In genomic region chr19:50358483-50359431, GRCh38 we compare ENCODE assay signal across 1 cellular context.
TF ChIP-seq lines count a peak whose summit lies in the region.

No MANE protein-coding gene starts in this region.

TF ChIP-seq in GM12878, 131 proteins besides CTCF, POLR2A, EP300 and RAD21 (continues in another document):
- TF ChIP-seq CREB1 (IDR thresholded peaks at IDR 0.05; ENCODE audit: low read depth) (peak; percentile 100), SMARCA5 (IDR thresholded peaks at IDR 0.05) (0 out of 2 replicates have a peak, but pooled peaks have one; percentile 34), NFIC (IDR thresholded peaks at IDR 0.05; ENCODE audit: low read depth, low read length) (peak; percentile 18; the same call in 1 of the 2 replicates), NBN (IDR thresholded peaks at IDR 0.05) (peak; percentile 99), YY1 (IDR thresholded peaks at IDR 0.05; ENCODE audit: low read depth, low read length) (peak; percentile 85), ZNF687 (IDR thresholded peaks at IDR 0.05) (peak; percentile 69), MYB (IDR thresholded peaks at IDR 0.05; ENCODE audit: borderline replicate concordance, low read depth, low read length) (no peak), SKIL (IDR thresholded peaks at IDR 0.05; ENCODE audit: low read depth, poor library complexity, severe bottlenecking) (peak; percentile 68), DPF2 (IDR thresholded peaks at IDR 0.05) (0 out of 2 replicates have a peak, but pooled peaks have one; percentile 39), JUND (IDR thresholded peaks at IDR 0.05; ENCODE audit: low read depth, low read length) (peak; percentile 89), PAX5 (IDR thresholded peaks at IDR 0.05; ENCODE audit: borderline replicate concordance, low read depth, low read length) (0 out of 2 replicates have a peak, but pooled peaks have one; percentile 30), TCF3 (IDR thresholded peaks at IDR 0.05; ENCODE audit: borderline replicate concordance, insufficient read depth, low read depth, low read length) (no peak), NFYA (IDR thresholded peaks at IDR 0.05; ENCODE audit: borderline replicate concordance, low read depth, low read length) (no peak), EED (IDR thresholded peaks at IDR 0.05; ENCODE audit: low read depth) (peak; percentile 69), POLR2AphosphoS2 (IDR thresholded peaks at IDR 0.05; ENCODE audit: low read depth, low read length) (0 out of 2 replicates have a peak, but pooled peaks have one; percentile 11), BMI1 (IDR thresholded peaks at IDR 0.05; ENCODE audit: borderline replicate concordance) (no peak), BACH1 (IDR thresholded peaks at IDR 0.05; ENCODE audit: borderline replicate concordance) (no peak; the same call in 1 of the 2 replicates), RUNX3 (IDR thresholded peaks at IDR 0.05; ENCODE audit: low read length) (peak; percentile 41), ZNF207 (IDR thresholded peaks at IDR 0.05; ENCODE audit: borderline replicate concordance) (no peak), ESRRA (IDR thresholded peaks at IDR 0.05; ENCODE audit: low read length) (peak; percentile 83), BHLHE40 (IDR thresholded peaks at IDR 0.05; ENCODE audit: borderline replicate concordance in 1 of 2, low read depth in 2 of 2, low read length in 1 of 2) (0 out of 4 replicates have a peak, but pooled peaks have one; percentile 11 to 16), HCFC1 (IDR thresholded peaks at IDR 0.05; ENCODE audit: low read length) (no peak; the same call in 1 of the 2 replicates), WRNIP1 (IDR thresholded peaks at IDR 0.05; ENCODE audit: borderline replicate concordance, low read depth, low read length) (0 out of 2 replicates have a peak, but pooled peaks have one; percentile 42), RFX5 (IDR thresholded peaks at IDR 0.05; ENCODE audit: low read depth, low read length) (0 out of 2 replicates have a peak, but pooled peaks have one; percentile 11)
- TF ChIP-seq, protein P1, sequence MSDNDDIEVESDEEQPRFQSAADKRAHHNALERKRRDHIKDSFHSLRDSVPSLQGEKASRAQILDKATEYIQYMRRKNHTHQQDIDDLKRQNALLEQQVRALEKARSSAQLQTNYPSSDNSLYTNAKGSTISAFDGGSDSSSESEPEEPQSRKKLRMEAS (IDR thresholded peaks at IDR 0.05; ENCODE audit: low read depth, low read length) = peak; percentile 71; the same call in 1 of the 2 replicates
- TF ChIP-seq, protein P2, sequence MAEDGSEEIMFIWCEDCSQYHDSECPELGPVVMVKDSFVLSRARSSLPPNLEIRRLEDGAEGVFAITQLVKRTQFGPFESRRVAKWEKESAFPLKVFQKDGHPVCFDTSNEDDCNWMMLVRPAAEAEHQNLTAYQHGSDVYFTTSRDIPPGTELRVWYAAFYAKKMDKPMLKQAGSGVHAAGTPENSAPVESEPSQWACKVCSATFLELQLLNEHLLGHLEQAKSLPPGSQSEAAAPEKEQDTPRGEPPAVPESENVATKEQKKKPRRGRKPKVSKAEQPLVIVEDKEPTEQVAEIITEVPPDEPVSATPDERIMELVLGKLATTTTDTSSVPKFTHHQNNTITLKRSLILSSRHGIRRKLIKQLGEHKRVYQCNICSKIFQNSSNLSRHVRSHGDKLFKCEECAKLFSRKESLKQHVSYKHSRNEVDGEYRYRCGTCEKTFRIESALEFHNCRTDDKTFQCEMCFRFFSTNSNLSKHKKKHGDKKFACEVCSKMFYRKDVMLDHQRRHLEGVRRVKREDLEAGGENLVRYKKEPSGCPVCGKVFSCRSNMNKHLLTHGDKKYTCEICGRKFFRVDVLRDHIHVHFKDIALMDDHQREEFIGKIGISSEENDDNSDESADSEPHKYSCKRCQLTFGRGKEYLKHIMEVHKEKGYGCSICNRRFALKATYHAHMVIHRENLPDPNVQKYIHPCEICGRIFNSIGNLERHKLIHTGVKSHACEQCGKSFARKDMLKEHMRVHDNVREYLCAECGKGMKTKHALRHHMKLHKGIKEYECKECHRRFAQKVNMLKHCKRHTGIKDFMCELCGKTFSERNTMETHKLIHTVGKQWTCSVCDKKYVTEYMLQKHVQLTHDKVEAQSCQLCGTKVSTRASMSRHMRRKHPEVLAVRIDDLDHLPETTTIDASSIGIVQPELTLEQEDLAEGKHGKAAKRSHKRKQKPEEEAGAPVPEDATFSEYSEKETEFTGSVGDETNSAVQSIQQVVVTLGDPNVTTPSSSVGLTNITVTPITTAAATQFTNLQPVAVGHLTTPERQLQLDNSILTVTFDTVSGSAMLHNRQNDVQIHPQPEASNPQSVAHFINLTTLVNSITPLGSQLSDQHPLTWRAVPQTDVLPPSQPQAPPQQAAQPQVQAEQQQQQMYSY (CRISPR knock-in tag; IDR thresholded peaks at IDR 0.05) = peak; percentile 81; the same call in 1 of the 2 replicates
- TF ChIP-seq, protein P3, sequence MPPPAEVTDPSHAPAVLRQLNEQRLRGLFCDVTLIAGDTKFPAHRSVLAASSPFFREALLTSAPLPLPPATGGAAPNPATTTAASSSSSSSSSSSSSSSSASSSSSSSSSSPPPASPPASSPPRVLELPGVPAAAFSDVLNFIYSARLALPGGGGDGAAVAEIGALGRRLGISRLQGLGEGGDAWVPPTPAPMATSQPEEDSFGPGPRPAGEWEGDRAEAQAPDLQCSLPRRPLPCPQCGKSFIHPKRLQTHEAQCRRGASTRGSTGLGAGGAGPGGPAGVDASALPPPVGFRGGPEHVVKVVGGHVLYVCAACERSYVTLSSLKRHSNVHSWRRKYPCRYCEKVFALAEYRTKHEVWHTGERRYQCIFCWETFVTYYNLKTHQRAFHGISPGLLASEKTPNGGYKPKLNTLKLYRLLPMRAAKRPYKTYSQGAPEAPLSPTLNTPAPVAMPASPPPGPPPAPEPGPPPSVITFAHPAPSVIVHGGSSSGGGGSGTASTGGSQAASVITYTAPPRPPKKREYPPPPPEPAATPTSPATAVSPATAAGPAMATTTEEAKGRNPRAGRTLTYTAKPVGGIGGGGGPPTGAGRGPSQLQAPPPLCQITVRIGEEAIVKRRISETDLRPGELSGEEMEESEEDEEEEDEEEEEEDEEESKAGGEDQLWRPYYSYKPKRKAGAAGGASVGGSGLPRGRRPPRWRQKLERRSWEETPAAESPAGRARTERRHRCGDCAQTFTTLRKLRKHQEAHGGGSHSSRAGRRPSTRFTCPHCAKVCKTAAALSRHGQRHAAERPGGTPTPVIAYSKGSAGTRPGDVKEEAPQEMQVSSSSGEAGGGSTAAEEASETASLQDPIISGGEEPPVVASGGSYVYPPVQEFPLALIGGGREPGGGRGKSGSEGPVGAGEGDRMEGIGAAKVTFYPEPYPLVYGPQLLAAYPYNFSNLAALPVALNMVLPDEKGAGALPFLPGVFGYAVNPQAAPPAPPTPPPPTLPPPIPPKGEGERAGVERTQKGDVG (CRISPR knock-in tag; IDR thresholded peaks at IDR 0.05) = 0 out of 2 replicates have a peak, but pooled peaks have one; percentile 74
- TF ChIP-seq, protein P4, sequence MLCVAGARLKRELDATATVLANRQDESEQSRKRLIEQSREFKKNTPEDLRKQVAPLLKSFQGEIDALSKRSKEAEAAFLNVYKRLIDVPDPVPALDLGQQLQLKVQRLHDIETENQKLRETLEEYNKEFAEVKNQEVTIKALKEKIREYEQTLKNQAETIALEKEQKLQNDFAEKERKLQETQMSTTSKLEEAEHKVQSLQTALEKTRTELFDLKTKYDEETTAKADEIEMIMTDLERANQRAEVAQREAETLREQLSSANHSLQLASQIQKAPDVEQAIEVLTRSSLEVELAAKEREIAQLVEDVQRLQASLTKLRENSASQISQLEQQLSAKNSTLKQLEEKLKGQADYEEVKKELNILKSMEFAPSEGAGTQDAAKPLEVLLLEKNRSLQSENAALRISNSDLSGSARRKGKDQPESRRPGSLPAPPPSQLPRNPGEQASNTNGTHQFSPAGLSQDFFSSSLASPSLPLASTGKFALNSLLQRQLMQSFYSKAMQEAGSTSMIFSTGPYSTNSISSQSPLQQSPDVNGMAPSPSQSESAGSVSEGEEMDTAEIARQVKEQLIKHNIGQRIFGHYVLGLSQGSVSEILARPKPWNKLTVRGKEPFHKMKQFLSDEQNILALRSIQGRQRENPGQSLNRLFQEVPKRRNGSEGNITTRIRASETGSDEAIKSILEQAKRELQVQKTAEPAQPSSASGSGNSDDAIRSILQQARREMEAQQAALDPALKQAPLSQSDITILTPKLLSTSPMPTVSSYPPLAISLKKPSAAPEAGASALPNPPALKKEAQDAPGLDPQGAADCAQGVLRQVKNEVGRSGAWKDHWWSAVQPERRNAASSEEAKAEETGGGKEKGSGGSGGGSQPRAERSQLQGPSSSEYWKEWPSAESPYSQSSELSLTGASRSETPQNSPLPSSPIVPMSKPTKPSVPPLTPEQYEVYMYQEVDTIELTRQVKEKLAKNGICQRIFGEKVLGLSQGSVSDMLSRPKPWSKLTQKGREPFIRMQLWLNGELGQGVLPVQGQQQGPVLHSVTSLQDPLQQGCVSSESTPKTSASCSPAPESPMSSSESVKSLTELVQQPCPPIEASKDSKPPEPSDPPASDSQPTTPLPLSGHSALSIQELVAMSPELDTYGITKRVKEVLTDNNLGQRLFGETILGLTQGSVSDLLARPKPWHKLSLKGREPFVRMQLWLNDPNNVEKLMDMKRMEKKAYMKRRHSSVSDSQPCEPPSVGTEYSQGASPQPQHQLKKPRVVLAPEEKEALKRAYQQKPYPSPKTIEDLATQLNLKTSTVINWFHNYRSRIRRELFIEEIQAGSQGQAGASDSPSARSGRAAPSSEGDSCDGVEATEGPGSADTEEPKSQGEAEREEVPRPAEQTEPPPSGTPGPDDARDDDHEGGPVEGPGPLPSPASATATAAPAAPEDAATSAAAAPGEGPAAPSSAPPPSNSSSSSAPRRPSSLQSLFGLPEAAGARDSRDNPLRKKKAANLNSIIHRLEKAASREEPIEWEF (IDR thresholded peaks at IDR 0.05; ENCODE audit: insufficient replicate concordance, low read depth, low read length) = no peak
- TF ChIP-seq, protein P5, sequence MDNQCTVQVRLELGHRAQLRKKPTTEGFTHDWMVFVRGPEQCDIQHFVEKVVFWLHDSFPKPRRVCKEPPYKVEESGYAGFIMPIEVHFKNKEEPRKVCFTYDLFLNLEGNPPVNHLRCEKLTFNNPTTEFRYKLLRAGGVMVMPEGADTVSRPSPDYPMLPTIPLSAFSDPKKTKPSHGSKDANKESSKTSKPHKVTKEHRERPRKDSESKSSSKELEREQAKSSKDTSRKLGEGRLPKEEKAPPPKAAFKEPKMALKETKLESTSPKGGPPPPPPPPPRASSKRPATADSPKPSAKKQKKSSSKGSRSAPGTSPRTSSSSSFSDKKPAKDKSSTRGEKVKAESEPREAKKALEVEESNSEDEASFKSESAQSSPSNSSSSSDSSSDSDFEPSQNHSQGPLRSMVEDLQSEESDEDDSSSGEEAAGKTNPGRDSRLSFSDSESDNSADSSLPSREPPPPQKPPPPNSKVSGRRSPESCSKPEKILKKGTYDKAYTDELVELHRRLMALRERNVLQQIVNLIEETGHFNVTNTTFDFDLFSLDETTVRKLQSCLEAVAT (IDR thresholded peaks at IDR 0.05) = peak; percentile 68; the same call in 1 of the 2 replicates
- TF ChIP-seq, protein P6, sequence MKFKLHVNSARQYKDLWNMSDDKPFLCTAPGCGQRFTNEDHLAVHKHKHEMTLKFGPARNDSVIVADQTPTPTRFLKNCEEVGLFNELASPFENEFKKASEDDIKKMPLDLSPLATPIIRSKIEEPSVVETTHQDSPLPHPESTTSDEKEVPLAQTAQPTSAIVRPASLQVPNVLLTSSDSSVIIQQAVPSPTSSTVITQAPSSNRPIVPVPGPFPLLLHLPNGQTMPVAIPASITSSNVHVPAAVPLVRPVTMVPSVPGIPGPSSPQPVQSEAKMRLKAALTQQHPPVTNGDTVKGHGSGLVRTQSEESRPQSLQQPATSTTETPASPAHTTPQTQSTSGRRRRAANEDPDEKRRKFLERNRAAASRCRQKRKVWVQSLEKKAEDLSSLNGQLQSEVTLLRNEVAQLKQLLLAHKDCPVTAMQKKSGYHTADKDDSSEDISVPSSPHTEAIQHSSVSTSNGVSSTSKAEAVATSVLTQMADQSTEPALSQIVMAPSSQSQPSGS (IDR thresholded peaks at IDR 0.05; ENCODE audit: low read length) = peak; percentile 94
